Comparison of ENCODE assay signal across 8 cellular contexts in genomic region chr12:74537707-74538385, GRCh38. TPM values are rescaled to one million over a fixed set of nuclear protein-coding genes. Genes with fewer than 3 reads are reported as not detected.
DNase-seq lines count a peak whose midpoint lies in the region; ATAC-seq, FAIRE-seq and TF ChIP-seq lines count a peak whose summit lies in the region.

Gene ATXN7L3B (plus strand): TSS chr12:74537835. CDS start chr12:74538113, 278 bp downstream.

- CTCF ChIA-PET in AG04449 (lab: Yijun Ruan, JAX), result interaction anchor here (1.2 kb wide), 1 partner anchor 10 kb away, joined by 3 read pairs; no protein-coding TSS in a partner anchor

- H3K4me3 ChIP-seq in AG04449 (ENCODE audit: low read depth, low read length) (peak within 1 kb of the TSS; percentile 81), WI38 (ENCODE audit: low read depth, low read length) (peak within 1 kb of the TSS; percentile 98), bronchial epithelial cell (ENCODE audit: low read depth, low read length) (peak within 1 kb of the TSS; percentile 85)

- H3K27me3 ChIP-seq in bronchial epithelial cell (ENCODE audit: control insufficient read depth, insufficient read depth, low read length), result no peaks in the 10 kb centered on the region

- DNase-seq in AG04449 (ENCODE audit: low read depth, low spot score) (peak; percentile 55), NCI-H2227 (lab: John Stamatoyannopoulos, UW; ENCODE audit: unreplicated experiment) (peak; percentile 98), bronchial epithelial cell (ENCODE audit: low read depth) (peak; percentile 87), iPS-NIHi7 (ENCODE audit: extremely low spot score) (peak; percentile 94), smooth muscle cell of the brain vasculature (ENCODE audit: low read depth, low spot score) (peak; percentile 84)

- ATAC-seq in GM18873 (IDR thresholded peaks at IDR 0.05; ENCODE audit: low FRiP score, unreplicated experiment) (peak; percentile 97), HG03139 (IDR thresholded peaks at IDR 0.05; ENCODE audit: unreplicated experiment) (peak; percentile 96)

- POLR2A ChIA-PET in AG04449 (lab: Yijun Ruan, JAX), result interaction anchor here (1.2 kb wide), 1 partner anchor 15 kb away, joined by 3 read pairs; no protein-coding TSS in a partner anchor

- FAIRE-seq in bronchial epithelial cell (lab: Jason Lieb, UNC), result no peak

- H3K36me3 ChIP-seq in bronchial epithelial cell (ENCODE audit: control insufficient read depth, insufficient read depth, low read length), result no peaks in the 10 kb centered on the region

- TF ChIP-seq CTCF in AG04449 (IDR thresholded peaks at IDR 0.05; ENCODE audit: insufficient read depth, low read length, missing control alignments) (no peak), WI38 (IDR thresholded peaks at IDR 0.05; ENCODE audit: low read depth, low read length) (no peak), bronchial epithelial cell (IDR thresholded peaks at IDR 0.05; ENCODE audit: insufficient read depth, low read length, severe bottlenecking) (no peak)

RNA-seq across cellular contexts. Expression of gene ATXN7L3B, which starts in this region (rescaled TPM):
- total RNA-seq in bronchial epithelial cell, result 25.5 and 29.8 TPM in 2 replicates

Comparison
In these comparisons a context has a peak if more than half of its experiments do, and no peak if none do; other contexts are left out.
1. Peak in every context shown above with its lines: DNase-seq, ATAC-seq and H3K4me3 ChIP-seq.